Comparison of ENCODE assay signal across 22 cellular contexts in genomic region chr9:126033318-126033717, GRCh38.
A peak's percentile ranks its signal among the peaks of the same experiment; 100 is the strongest.
DNase-seq lines count a peak whose midpoint lies in the region; ATAC-seq, FAIRE-seq and TF ChIP-seq lines count a peak whose summit lies in the region.
"Had no signal": no experiment of that assay in that cellular context is flagged by ENCODE, and none has a peak within 500 bp of the region (broad histone marks: within the 10 kb centered on the region; RNA-seq: fewer than 3 reads in every experiment).

No MANE protein-coding gene starts in this region.

- peak overlapping the region in 1 of 2 donors; percentile 19 for H3K4me3 Mint-ChIP-seq in CD14-positive monocyte
- H3K4me3 Mint-ChIP-seq: CD4-positive, CD25-positive, alpha-beta regulatory T cell; CD8-positive, alpha-beta memory T cell; GM23338; HFFc6 had no signal

- H3K4me1 ChIP-seq in right cardiac atrium (ENCODE audit: control insufficient read depth, insufficient read depth, low read length) (no peaks in the 10 kb centered on the region), kidney (ENCODE audit: control insufficient read depth in 1 of 2, insufficient read depth in 1 of 2, low read depth in 1 of 2, low read length in 2 of 2) (no peaks in the 10 kb centered on the region), upper lobe of left lung (no peaks in the 10 kb centered on the region)
- H3K4me1 ChIP-seq: A549 had no signal

- no peaks in the 10 kb centered on the region for H3K27me3 ChIP-seq in right cardiac atrium (ENCODE audit: control insufficient read depth, insufficient read depth)
- no peaks in the 10 kb centered on the region for H3K27me3 ChIP-seq in upper lobe of left lung

- TF ChIP-seq CTCF in CD14-positive monocyte (IDR thresholded peaks at IDR 0.05): no peak
- no peak for TF ChIP-seq CTCF in kidney (IDR thresholded peaks at IDR 0.05; ENCODE audit: borderline replicate concordance, extremely low read depth, insufficient read depth)
- no peak for TF ChIP-seq CTCF in upper lobe of left lung (IDR thresholded peaks at IDR 0.05)

- TF ChIP-seq EP300 in upper lobe of left lung (IDR thresholded peaks at IDR 0.05): no peak

- peaks cover 0 to 4% (median 2%) of the 10 kb centered on the region in 7 donors for H3K9me3 Mint-ChIP-seq in CD14-positive monocyte
- H3K9me3 Mint-ChIP-seq: GM23338, HFFc6 had no signal

- H3K27ac ChIP-seq in right cardiac atrium (ENCODE audit: low read length): no peak overlapping the region
- H3K27ac ChIP-seq in kidney (ENCODE audit: low read depth in 2 of 2, low read length in 2 of 2): no peak overlapping the region
- H3K27ac ChIP-seq in upper lobe of left lung: no peak overlapping the region
- H3K27ac ChIP-seq: 22Rv1, A549 had no signal

- H3K4me3 ChIP-seq in right cardiac atrium (ENCODE audit: low read length): no peak overlapping the region
- H3K4me3 ChIP-seq in kidney (ENCODE audit: low read length in 2 of 2): no peak overlapping the region
- H3K4me3 ChIP-seq in upper lobe of left lung: no peak overlapping the region
- H3K4me3 ChIP-seq: A549, GM23338 had no signal

- FAIRE-seq in kidney (lab: Jason Lieb, UNC): no peak
- FAIRE-seq: A549, G401.6, GM12891, H54 had no signal

- H3K4me1 Mint-ChIP-seq in CD14-positive monocyte: no peaks in the 10 kb centered on the region
- H3K4me1 Mint-ChIP-seq: CD4-positive, CD25-positive, alpha-beta regulatory T cell; CD8-positive, alpha-beta memory T cell; GM23338 had no signal

- no peak overlapping the region for H3K9ac ChIP-seq in kidney (ENCODE audit: low read length in 2 of 2)

- H3K27me3 Mint-ChIP-seq in CD14-positive monocyte (ENCODE audit: low read depth in 3 of 3): peaks cover 8 to 28% (median 15%) of the 10 kb centered on the region in 3 donors

- TF ChIP-seq POLR2A in upper lobe of left lung (IDR thresholded peaks at IDR 0.05): no peak

- no peak for ATAC-seq in Right ventricle myocardium superior (ENCODE audit: poor library complexity)
- ATAC-seq in right cardiac atrium: no peak
- peak; percentile 7 to 11 for ATAC-seq in upper lobe of left lung (ENCODE audit: low FRiP score in 2 of 2)
- ATAC-seq in HG02610 (IDR thresholded peaks at IDR 0.05; ENCODE audit: unreplicated experiment): no peak
- ATAC-seq in GM21737 (IDR thresholded peaks at IDR 0.05; ENCODE audit: unreplicated experiment): no peak
- ATAC-seq: A549, GM23338, HCT116 had no signal

- intact Hi-C loops in Right ventricle myocardium superior (cut with DNase I): no loop called here
- intact Hi-C loops in right cardiac atrium (cut with DNase I): no loop called here
- intact Hi-C loops in CD14-positive monocyte (cut with micrococcal nuclease): no loop called here
- intact Hi-C loops in kidney (cut with DNase I): no loop called here

- no peak overlapping the region for H3K27ac Mint-ChIP-seq in CD14-positive monocyte
- H3K27ac Mint-ChIP-seq: CD4-positive, CD25-positive, alpha-beta regulatory T cell; CD8-positive, alpha-beta memory T cell; GM23338; HFFc6 had no signal

- WGBS in right cardiac atrium: 69% methylated on average over 6 of the region's 6 CpGs
- 78 to 96% methylated on average over 6 of the region's 6 CpGs for WGBS in upper lobe of left lung, 2 donors

- peak; percentile 14 for DNase-seq in Right ventricle myocardium superior
- DNase-seq in right cardiac atrium: no peak
- DNase-seq in CD14-positive monocyte (ENCODE audit: low spot score): peak; percentile 34
- peak; percentile 32 for DNase-seq in kidney
- DNase-seq in upper lobe of left lung: no peak
- DNase-seq in activated CD4-positive, alpha-beta T cell treated with anti-CD3 and anti-CD28 coated beads for 1 hour: no peak
- DNase-seq: AML-193; CD4-positive, CD25-positive, alpha-beta regulatory T cell; CD8-positive, alpha-beta memory T cell; COR-L47; DMS 273 treated with DMSO at 0.1 percent for 48 hours; DMS53; HFFc6 had no signal

- H3K9me3 ChIP-seq in right cardiac atrium (ENCODE audit: control insufficient read depth, low read length): no peaks in the 10 kb centered on the region
- H3K9me3 ChIP-seq in kidney (ENCODE audit: control insufficient read depth in 1 of 2, low read length in 2 of 2): no peaks in the 10 kb centered on the region
- no peaks in the 10 kb centered on the region for H3K9me3 ChIP-seq in upper lobe of left lung
- H3K9me3 ChIP-seq: A549 had no signal

- no peaks in the 10 kb centered on the region for H3K36me3 ChIP-seq in kidney (ENCODE audit: control insufficient read depth in 1 of 2, insufficient read depth in 2 of 2, low read length in 2 of 2)
- H3K36me3 ChIP-seq in upper lobe of left lung: no peaks in the 10 kb centered on the region

- H3K36me3 Mint-ChIP-seq in CD14-positive monocyte: no peaks in the 10 kb centered on the region
- H3K36me3 Mint-ChIP-seq: CD4-positive, CD25-positive, alpha-beta regulatory T cell had no signal

Comparison
In these comparisons a context has a peak if more than half of its experiments do, and no peak if none do; other contexts are left out.
1. DNase-seq: peak in Right ventricle myocardium superior (single experiment), CD14-positive monocyte (single experiment) and kidney (single experiment); none in right cardiac atrium (0 of 3), upper lobe of left lung (0 of 2) and activated CD4-positive, alpha-beta T cell treated with anti-CD3 and anti-CD28 coated beads for 1 hour (single experiment).
2. ATAC-seq: peak in upper lobe of left lung (2 of 2); none in Right ventricle myocardium superior (single experiment), right cardiac atrium (0 of 2), HG02610 (single experiment) and GM21737 (single experiment).